ENCODE assay signal across 8 cellular contexts in the genomic region with DNA sequence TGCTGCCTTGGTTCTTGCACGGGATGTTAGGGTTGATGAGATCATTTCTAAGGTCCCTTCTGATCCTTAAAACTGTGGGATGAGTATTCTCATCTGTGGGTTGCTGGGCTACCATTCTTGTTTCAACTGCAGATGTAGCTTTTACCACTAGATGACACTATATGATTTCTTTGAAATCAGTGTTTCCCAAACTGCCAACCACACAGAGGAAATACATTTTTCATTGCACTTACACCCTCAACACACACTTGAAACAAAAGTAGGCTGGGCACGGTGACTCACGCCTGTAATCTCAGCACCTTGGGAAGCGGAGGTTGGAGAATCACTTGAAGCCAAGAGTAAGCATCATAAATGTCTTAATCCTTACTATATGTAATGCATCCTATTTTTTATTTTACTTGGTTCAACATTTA. TPM values are rescaled to one million over a fixed set of nuclear protein-coding genes. Genes with fewer than 3 reads are reported as not detected.
DNase-seq lines count a peak whose midpoint lies in the region; ATAC-seq and TF ChIP-seq lines count a peak whose summit lies in the region.

No MANE protein-coding gene starts in this region.

- peaks cover 12% of the 10 kb centered on the region for H3K36me3 Mint-ChIP-seq in WTC11

- no peak overlapping the region for H3K4me2 ChIP-seq in OCI-LY7 (ENCODE audit: low read length)

- ATAC-seq in left colon (peak; percentile 96), HG02798 (IDR thresholded peaks at IDR 0.05; ENCODE audit: poor library complexity, unreplicated experiment) (no peak), WTC11 (no peak)

- TF ChIP-seq POLR2A in testis (IDR thresholded peaks at IDR 0.05), result no peak

- no peaks in the 10 kb centered on the region for H4K20me1 ChIP-seq in OCI-LY7 (ENCODE audit: insufficient read depth, low read length)

- no peaks in the 10 kb centered on the region for H3K27me3 Mint-ChIP-seq in WTC11 (ENCODE audit: low read depth)

- H3K27ac Mint-ChIP-seq in WTC11, result no peak overlapping the region

- POLR2A ChIA-PET in OCI-LY7 (lab: Charles Lee), result no interaction called here
- POLR2A ChIA-PET in WTC11 (lab: Charles Lee), result no interaction called here

- H3K79me2 ChIP-seq in OCI-LY7 (ENCODE audit: insufficient read depth, low read depth, low read length), result peaks cover 4% of the 10 kb centered on the region; the same call in 1 of the 2 replicates

- H3K9me3 ChIP-seq in OCI-LY7 (ENCODE audit: low read length) (no peaks in the 10 kb centered on the region), testis (no peaks in the 10 kb centered on the region)

- no peaks in the 10 kb centered on the region for H3K27me3 ChIP-seq in testis

- intact Hi-C loops in OCI-LY7 (cut with micrococcal nuclease; ENCODE audit: unreplicated experiment) (loop anchor here (1.0 to 5.0 kb wide), 2 partner anchors 72 to 100 kb away; no protein-coding TSS in a partner anchor), left colon (cut with DNase I, micrococcal nuclease) (loop anchor here (10.0 kb wide), 1 partner anchor 98 kb away; no protein-coding TSS in a partner anchor), testis (cut with DNase I; ENCODE audit: low total_unique reads) (loop anchor here (10.0 kb wide), 1 partner anchor 98 kb away; no protein-coding TSS in a partner anchor)

- no peak overlapping the region for H3K27ac ChIP-seq in OCI-LY7 (ENCODE audit: low read depth, low read length, poor library complexity, severe bottlenecking)
- no peak overlapping the region for H3K27ac ChIP-seq in testis

- H3K9me3 Mint-ChIP-seq in WTC11, result no peaks in the 10 kb centered on the region

- no peaks in the 10 kb centered on the region for H3K4me1 Mint-ChIP-seq in WTC11

- no peak overlapping the region for H3K4me3 Mint-ChIP-seq in WTC11

- H3K4me3 ChIP-seq in OCI-LY7 (ENCODE audit: low read depth, low read length, poor library complexity, severe bottlenecking), result no peak overlapping the region
- no peak overlapping the region for H3K4me3 ChIP-seq in astrocyte of the cerebellum (ENCODE audit: low read depth, low read length)
- H3K4me3 ChIP-seq in testis, result no peak overlapping the region

- TF ChIP-seq CTCF in GM12873 (IDR thresholded peaks at IDR 0.05; ENCODE audit: insufficient read depth, low read depth, low read length, missing control alignments), result peak; percentile 62
- peak; percentile 82 for TF ChIP-seq CTCF in OCI-LY7 (conservative IDR thresholded peaks at IDR 0.05; ENCODE audit: low read length)
- TF ChIP-seq CTCF in astrocyte of the cerebellum (IDR thresholded peaks at IDR 0.05; ENCODE audit: low read depth, low read length, missing control alignments), result peak; percentile 78
- TF ChIP-seq CTCF in testis (IDR thresholded peaks at IDR 0.05), result peak; percentile 42 to 53 (median 48)
- no peak for TF ChIP-seq CTCF in WTC11 (IDR thresholded peaks at IDR 0.05)

- no peak overlapping the region for H2AFZ ChIP-seq in OCI-LY7 (ENCODE audit: low read length)

- WGBS in testis, 2 donors, result 38 to 50% methylated on average over 4 of the region's 4 CpGs

- H3K36me3 ChIP-seq in OCI-LY7 (ENCODE audit: insufficient read depth, low read length), result peaks cover 22% of the 10 kb centered on the region; the same call in 1 of the 2 replicates
- no peaks in the 10 kb centered on the region for H3K36me3 ChIP-seq in testis (ENCODE audit: low read depth, missing control alignments)

- H3K4me1 ChIP-seq in OCI-LY7 (ENCODE audit: insufficient read depth, low read length, poor library complexity, severe bottlenecking) (no peaks in the 10 kb centered on the region), testis (peaks cover 7% of the 10 kb centered on the region)

- in situ Hi-C loops in ACHN (cut with HindIII; ENCODE audit: low pct_ligation_motif_present, low pct_unique_long_range_greater_than_20kb, low sequenced_read_pairs) (no loop called here), astrocyte of the cerebellum (cut with HindIII; ENCODE audit: low sequenced_read_pairs) (no loop called here)

- BruUV-seq in OCI-LY7 (replicated peaks; lab: Mats Ljungman, UMichigan), result no TSS peak

- peak; percentile 86 for DNase-seq in ACHN
- DNase-seq in OCI-LY7 (ENCODE audit: low spot score), result peak; percentile 35
- peak; percentile 80 for DNase-seq in astrocyte of the cerebellum (ENCODE audit: low read depth)
- DNase-seq in left colon, result peak; percentile 60 to 78
- no peak for DNase-seq in testis
- DNase-seq in WTC11 (ENCODE audit: low spot score), result no peak

- no peaks in the 10 kb centered on the region for H3K9me2 ChIP-seq in OCI-LY7 (ENCODE audit: insufficient read depth, low read length)

- CTCF ChIA-PET in OCI-LY7 (lab: Charles Lee; ENCODE audit: unreplicated experiment) (no interaction called here), WTC11 (lab: Charles Lee) (interaction anchor here (0.6 to 1.2 kb wide), 4 partner anchors 9 to 99 kb away, joined by 3 to 5 read pairs (median 4); a partner anchor contains a TSS)

TF ChIP-seq in WTC11, 78 proteins besides CTCF, POLR2A, EP300 and RAD21:
- TF ChIP-seq NFATC4 (CRISPR knock-in tag; IDR thresholded peaks at IDR 0.05) (no peak), GABPB1 (CRISPR knock-in tag; IDR thresholded peaks at IDR 0.05) (no peak), KAT7 (CRISPR knock-in tag; IDR thresholded peaks at IDR 0.05; ENCODE audit: borderline replicate concordance) (no peak), ZNF671 (CRISPR knock-in tag; IDR thresholded peaks at IDR 0.05) (no peak), CREB1 (CRISPR knock-in tag; IDR thresholded peaks at IDR 0.05) (no peak), EMX1 (CRISPR knock-in tag; IDR thresholded peaks at IDR 0.05) (no peak), HMGA2 (CRISPR knock-in tag; IDR thresholded peaks at IDR 0.05) (no peak), ZNF138 (CRISPR knock-in tag; conservative IDR thresholded peaks at IDR 0.05) (no peak), FOXP1 (CRISPR knock-in tag; IDR thresholded peaks at IDR 0.05; ENCODE audit: borderline replicate concordance) (no peak), ZNF232 (CRISPR knock-in tag; IDR thresholded peaks at IDR 0.05) (no peak)
- TF ChIP-seq, protein P1, sequence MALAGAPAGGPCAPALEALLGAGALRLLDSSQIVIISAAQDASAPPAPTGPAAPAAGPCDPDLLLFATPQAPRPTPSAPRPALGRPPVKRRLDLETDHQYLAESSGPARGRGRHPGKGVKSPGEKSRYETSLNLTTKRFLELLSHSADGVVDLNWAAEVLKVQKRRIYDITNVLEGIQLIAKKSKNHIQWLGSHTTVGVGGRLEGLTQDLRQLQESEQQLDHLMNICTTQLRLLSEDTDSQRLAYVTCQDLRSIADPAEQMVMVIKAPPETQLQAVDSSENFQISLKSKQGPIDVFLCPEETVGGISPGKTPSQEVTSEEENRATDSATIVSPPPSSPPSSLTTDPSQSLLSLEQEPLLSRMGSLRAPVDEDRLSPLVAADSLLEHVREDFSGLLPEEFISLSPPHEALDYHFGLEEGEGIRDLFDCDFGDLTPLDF (CRISPR knock-in tag; IDR thresholded peaks at IDR 0.05), result no peak
- TF ChIP-seq, protein P2, sequence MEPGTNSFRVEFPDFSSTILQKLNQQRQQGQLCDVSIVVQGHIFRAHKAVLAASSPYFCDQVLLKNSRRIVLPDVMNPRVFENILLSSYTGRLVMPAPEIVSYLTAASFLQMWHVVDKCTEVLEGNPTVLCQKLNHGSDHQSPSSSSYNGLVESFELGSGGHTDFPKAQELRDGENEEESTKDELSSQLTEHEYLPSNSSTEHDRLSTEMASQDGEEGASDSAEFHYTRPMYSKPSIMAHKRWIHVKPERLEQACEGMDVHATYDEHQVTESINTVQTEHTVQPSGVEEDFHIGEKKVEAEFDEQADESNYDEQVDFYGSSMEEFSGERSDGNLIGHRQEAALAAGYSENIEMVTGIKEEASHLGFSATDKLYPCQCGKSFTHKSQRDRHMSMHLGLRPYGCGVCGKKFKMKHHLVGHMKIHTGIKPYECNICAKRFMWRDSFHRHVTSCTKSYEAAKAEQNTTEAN (CRISPR knock-in tag; IDR thresholded peaks at IDR 0.05), result no peak
- TF ChIP-seq, protein P3, sequence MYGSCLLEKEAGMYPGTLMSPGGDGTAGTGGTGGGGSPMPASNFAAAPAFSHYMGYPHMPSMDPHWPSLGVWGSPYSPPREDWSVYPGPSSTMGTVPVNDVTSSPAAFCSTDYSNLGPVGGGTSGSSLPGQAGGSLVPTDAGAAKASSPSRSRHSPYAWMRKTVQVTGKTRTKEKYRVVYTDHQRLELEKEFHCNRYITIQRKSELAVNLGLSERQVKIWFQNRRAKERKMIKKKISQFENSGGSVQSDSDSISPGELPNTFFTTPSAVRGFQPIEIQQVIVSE (CRISPR knock-in tag; IDR thresholded peaks at IDR 0.05; ENCODE audit: borderline replicate concordance), result no peak
TF ChIP-seq in WTC11: peak in this region for 0.

RNA-seq across cellular contexts. Expression of a gene that starts 15.3 kb away (rescaled TPM):
- total RNA-seq in OCI-LY7 (2014; rRNA removed; shearing (Covaris generic)), result 19.4 and 31.3 TPM in 2 replicates
- total RNA-seq in OCI-LY7 (2022) (41.1 and 42.0 TPM in 2 replicates), left colon (10 to 100 TPM; 43.8 to 55.8 TPM), testis (100 to 1,000 TPM in 1 of 2 donors, 10 to 100 TPM in 1; 89.1 to 101 TPM), WTC11 (2021) (86.3 to 89.6 TPM (median 86.7 TPM) in 3 replicates)
- polyA plus RNA-seq in testis (ENCODE audit: insufficient read depth, low read depth, low replicate concordance), result 89.0 TPM

Comparison
In these comparisons a context has a peak if more than half of its experiments do, and no peak if none do; other contexts are left out.
1. DNase-seq: peak in ACHN (single experiment), OCI-LY7 (single experiment), astrocyte of the cerebellum (single experiment) and left colon (2 of 2); none in testis (single experiment) and WTC11 (single experiment).